Comparison of ENCODE assay signal across 30 cellular contexts in the genomic region with DNA sequence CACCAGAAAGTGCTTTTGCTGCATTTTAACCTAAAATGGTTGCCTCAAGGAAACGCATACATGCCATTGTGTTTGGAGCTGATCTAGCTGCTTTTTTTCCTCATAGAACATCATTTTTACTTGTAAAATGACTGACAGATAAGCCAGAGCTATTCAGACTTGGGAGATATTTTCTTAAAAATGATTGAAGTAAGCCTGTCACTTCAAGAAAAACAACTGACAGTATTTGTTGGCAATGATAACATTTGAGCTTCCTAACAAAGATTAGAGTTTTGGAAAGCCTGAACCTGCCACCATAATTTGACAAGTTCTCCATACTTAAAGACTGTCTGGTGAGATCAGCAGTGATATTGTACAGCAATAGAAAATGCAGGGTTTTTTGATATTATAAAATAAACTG. TPM values are rescaled to one million over a fixed set of nuclear protein-coding genes. Genes with fewer than 3 reads are reported as not detected.
DNase-seq lines count a peak whose midpoint lies in the region; TF ChIP-seq lines count a peak whose summit lies in the region.
"Had no signal": no experiment of that assay in that cellular context is flagged by ENCODE, and none has a peak within 500 bp of the region (broad histone marks: within the 10 kb centered on the region; RNA-seq: fewer than 3 reads in every experiment).

No MANE protein-coding gene starts in this region.

- no peak for TF ChIP-seq RAD21 in neural cell (conservative IDR thresholded peaks at IDR 0.05)

- no peak overlapping the region for H3K27ac Mint-ChIP-seq in MCF 10A (ENCODE audit: low read depth, unreplicated experiment)
- H3K27ac Mint-ChIP-seq: B cell; CD14-positive monocyte; CD4-positive, alpha-beta memory T cell; CD4-positive, alpha-beta T cell; CD4-positive, CD25-positive, alpha-beta regulatory T cell; CD8-positive, alpha-beta memory T cell; CD8-positive, alpha-beta T cell had no signal

- no peak overlapping the region for H2AK5ac ChIP-seq in neuronal stem cell (ENCODE audit: low read depth, low read length)

- WGBS in neuronal stem cell (ENCODE audit: extremely low coverage in 2 of 2, insufficient read length in 2 of 2, insufficient replicate concordance in 1 of 2), 2 donors, result no CpG with 5 or more reads among the region's 1 CpG

- H3K27ac ChIP-seq in neural cell (ENCODE audit: low read length), result no peak overlapping the region
- H3K27ac ChIP-seq in neuronal stem cell (replicated peaks; ENCODE audit: low read length), result no peak overlapping the region
- H3K27ac ChIP-seq: 22Rv1; A549; BLaER1; BLaER1 treated with 17β-estradiol and CSF1 and Interleukin-3, amounts not matched to agents 10 nM and 100 nM; C4-2B had no signal

- H3K4me2 ChIP-seq in neural cell (ENCODE audit: low read length) (no peak overlapping the region), neuronal stem cell (ENCODE audit: insufficient read depth, low read length, poor library complexity, severe bottlenecking) (no peak overlapping the region)
- H3K4me2 ChIP-seq: A549; BLaER1; BLaER1 treated with 17β-estradiol and CSF1 and Interleukin-3, amounts not matched to agents 10 nM and 100 nM had no signal

- H3K27me3 ChIP-seq in neural cell (ENCODE audit: insufficient read depth, low read depth, low read length), result no peaks in the 10 kb centered on the region
- H3K27me3 ChIP-seq in neuronal stem cell (ENCODE audit: control insufficient read depth in 3 of 3, insufficient read depth in 3 of 3, low read depth in 1 of 3, low read length in 3 of 3), result no peaks in the 10 kb centered on the region
- H3K27me3 ChIP-seq: BE2C; BLaER1; BLaER1 treated with 17β-estradiol and CSF1 and Interleukin-3, amounts not matched to agents 10 nM and 100 nM had no signal

- no peaks in the 10 kb centered on the region for H3K9me3 Mint-ChIP-seq in MCF 10A (ENCODE audit: unreplicated experiment)
- H3K9me3 Mint-ChIP-seq: CD4-positive, alpha-beta memory T cell; CD8-positive, alpha-beta T cell had no signal

- H3K9me3 ChIP-seq in neural cell (ENCODE audit: low read length), result no peaks in the 10 kb centered on the region
- no peaks in the 10 kb centered on the region for H3K9me3 ChIP-seq in neuronal stem cell (replicated peaks in 1 of 2; ENCODE audit: control insufficient read depth in 2 of 2, insufficient read depth in 1 of 2, low read depth in 1 of 2, low read length in 2 of 2)
- H3K9me3 ChIP-seq: A549, BE2C, BLaER1, Caco-2 had no signal

- H2BK120ac ChIP-seq in neuronal stem cell (ENCODE audit: low read depth, low read length), result no peak overlapping the region

- no TSS peak for BruUV-seq in MCF 10A (replicated peaks; lab: Mats Ljungman, UMichigan)

- no peaks in the 10 kb centered on the region for H3K79me2 ChIP-seq in neural cell (replicated peaks; ENCODE audit: insufficient read depth, low read length)

- no peaks in the 10 kb centered on the region for H3K36me3 Mint-ChIP-seq in MCF 10A (ENCODE audit: insufficient read depth, unreplicated experiment)
- H3K36me3 Mint-ChIP-seq: CD14-positive monocyte; CD4-positive, alpha-beta memory T cell; CD4-positive, CD25-positive, alpha-beta regulatory T cell; CD8-positive, alpha-beta memory T cell; CD8-positive, alpha-beta T cell had no signal

- H3K9me2 ChIP-seq in neural cell (ENCODE audit: insufficient read depth, low read length), result no peaks in the 10 kb centered on the region

- no peak overlapping the region for H2AFZ ChIP-seq in neural cell (ENCODE audit: low read depth, low read length)
- H2AFZ ChIP-seq in neuronal stem cell (ENCODE audit: low read length), result peak overlapping the region; percentile 6

- H2BK12ac ChIP-seq in neuronal stem cell (ENCODE audit: low read length), result no peak overlapping the region

- H3K4ac ChIP-seq in neuronal stem cell (ENCODE audit: low read length), result no peak overlapping the region

- no peaks in the 10 kb centered on the region for H3F3A ChIP-seq in neural cell (ENCODE audit: insufficient read depth, low read length, poor library complexity, severe bottlenecking)

- H4K8ac ChIP-seq in neuronal stem cell (ENCODE audit: low read depth, low read length), result no peak overlapping the region

- peak; percentile 92 for TF ChIP-seq EP300 in neural cell (conservative IDR thresholded peaks at IDR 0.05; ENCODE audit: poor library complexity, severe bottlenecking)

- H3K36me3 ChIP-seq in neural cell (ENCODE audit: insufficient read depth, low read length), result no peaks in the 10 kb centered on the region
- no peaks in the 10 kb centered on the region for H3K36me3 ChIP-seq in neuronal stem cell (replicated peaks in 1 of 2; ENCODE audit: control insufficient read depth in 2 of 2, insufficient read depth in 2 of 2, low read length in 2 of 2)
- H3K36me3 ChIP-seq: BE2C; BLaER1; BLaER1 treated with 17β-estradiol and CSF1 and Interleukin-3, amounts not matched to agents 10 nM and 100 nM had no signal

- H3K4me3 ChIP-seq in neural cell (ENCODE audit: low read length) (no peak overlapping the region), neuronal stem cell (ENCODE audit: low read length in 2 of 2) (no peak overlapping the region)
- H3K4me3 ChIP-seq: A549; BLaER1; BLaER1 treated with 17β-estradiol and CSF1 and Interleukin-3, amounts not matched to agents 10 nM and 100 nM had no signal

- peaks cover 6% of the 10 kb centered on the region for H3K4me1 Mint-ChIP-seq in MCF 10A (ENCODE audit: insufficient read depth, unreplicated experiment)
- H3K4me1 Mint-ChIP-seq: B cell; CD4-positive, CD25-positive, alpha-beta regulatory T cell; CD8-positive, alpha-beta memory T cell had no signal

- H4K91ac ChIP-seq in neuronal stem cell (ENCODE audit: low read depth, low read length, poor library complexity), result no peak overlapping the region

- intact Hi-C loops in MCF 10A (cut with micrococcal nuclease), result loop anchor here (10.0 kb wide), 1 partner anchor 476 kb away; no protein-coding TSS in a partner anchor

- H2BK5ac ChIP-seq in neuronal stem cell (ENCODE audit: low read length), result no peak overlapping the region

- no peak overlapping the region for H3K4me3 Mint-ChIP-seq in MCF 10A (ENCODE audit: unreplicated experiment)
- H3K4me3 Mint-ChIP-seq: B cell; CD14-positive monocyte; CD4-positive, alpha-beta memory T cell; CD4-positive, alpha-beta T cell; CD4-positive, CD25-positive, alpha-beta regulatory T cell; CD8-positive, alpha-beta memory T cell; CD8-positive, alpha-beta T cell had no signal

- POLR2A ChIA-PET in MCF 10A (lab: Yijun Ruan, JAX), result interaction anchor here (0.7 kb wide), 1 partner anchor 545 kb away, joined by 3 read pairs; no protein-coding TSS in a partner anchor

- no peak overlapping the region for H3K9ac ChIP-seq in neural cell (ENCODE audit: low read length)
- no peak overlapping the region for H3K9ac ChIP-seq in neuronal stem cell (ENCODE audit: low read depth, low read length, poor library complexity)
- H3K9ac ChIP-seq: BLaER1; BLaER1 treated with 17β-estradiol and CSF1 and Interleukin-3, amounts not matched to agents 10 nM and 100 nM had no signal

- no peak overlapping the region for H3K23ac ChIP-seq in neuronal stem cell (ENCODE audit: low read depth, low read length, poor library complexity)

- DNase-seq in neuronal stem cell (ENCODE audit: low spot score) (no peak), DMS 273 treated with DMSO at 0.1 percent for 48 hours (lab: John Stamatoyannopoulos, UW) (no peak), MCF 10A (ENCODE audit: unreplicated experiment) (no peak)
- DNase-seq: 8988T; ACHN; AML-193; BE2C; C1 segment of cervical spinal cord; Caco-2; Calu3; CD4-positive, alpha-beta memory T cell; CD4-positive, alpha-beta T cell; CD4-positive, CD25-positive, alpha-beta regulatory T cell; CD8-positive, alpha-beta memory T cell; CD8-positive, alpha-beta T cell; COR-L47; DMS153; DMS53; DMS79; DMS79 treated with DMSO at 0.1 percent for 48 hours; DND-41; EL had no signal

- CTCF ChIA-PET in MCF 10A (lab: Yijun Ruan, JAX), result interaction anchor here (1.3 kb wide), 1 partner anchor 12 kb away, joined by 3 read pairs; no protein-coding TSS in a partner anchor

- no peak overlapping the region for H3K14ac ChIP-seq in neuronal stem cell (ENCODE audit: low read length)

- peaks cover 34% of the 10 kb centered on the region for H3K27me3 Mint-ChIP-seq in MCF 10A (ENCODE audit: insufficient read depth, unreplicated experiment)

- no peak for TF ChIP-seq CTCF in neural cell (IDR thresholded peaks at IDR 0.05; ENCODE audit: poor library complexity, severe bottlenecking)
- TF ChIP-seq CTCF in MCF 10A (IDR thresholded peaks at IDR 0.05; ENCODE audit: unreplicated experiment), result no peak

- no peaks in the 10 kb centered on the region for H3K79me1 ChIP-seq in neuronal stem cell (ENCODE audit: low read depth, low read length)

- H2BK15ac ChIP-seq in neuronal stem cell (ENCODE audit: low read length), result no peak overlapping the region

- H3K18ac ChIP-seq in neuronal stem cell (ENCODE audit: low read length), result no peak overlapping the region

- no peaks in the 10 kb centered on the region for H4K20me1 ChIP-seq in neural cell (ENCODE audit: insufficient read depth)
- H4K20me1 ChIP-seq: BLaER1; BLaER1 treated with 17β-estradiol and CSF1 and Interleukin-3, amounts not matched to agents 10 nM and 100 nM had no signal

- H3K4me1 ChIP-seq in neuronal stem cell (ENCODE audit: control insufficient read depth in 2 of 2, insufficient read depth in 1 of 2, low read depth in 1 of 2, low read length in 2 of 2), result no peaks in the 10 kb centered on the region
- H3K4me1 ChIP-seq: A549; BE2C; BLaER1; BLaER1 treated with 17β-estradiol and CSF1 and Interleukin-3, amounts not matched to agents 10 nM and 100 nM; Caco-2 had no signal

TF ChIP-seq in neural cell, 6 proteins besides CTCF, POLR2A, EP300 and RAD21 (continues in another document):
- TF ChIP-seq EZH2 (IDR thresholded peaks at IDR 0.05; ENCODE audit: borderline replicate concordance, insufficient read depth, low read length, poor library complexity, severe bottlenecking), result no peak

RNA-seq across cellular contexts. Expression of gene MRPL3, which starts 27.6 kb away (rescaled TPM):
- 107 and 112 TPM in 2 replicates for polyA plus RNA-seq in neural cell
- 112 and 120 TPM in 2 replicates for polyA minus RNA-seq in neural cell
- polyA plus RNA-seq in neuronal stem cell (2013, experiment 1 of 2), result 109 TPM
- polyA plus RNA-seq in neuronal stem cell (2013, experiment 2 of 2), result 106 TPM
- total RNA-seq in MCF 10A (2022), result 138 and 179 TPM in 2 replicates
